ENCODE assay signal across 8 cellular contexts in the genomic region with DNA sequence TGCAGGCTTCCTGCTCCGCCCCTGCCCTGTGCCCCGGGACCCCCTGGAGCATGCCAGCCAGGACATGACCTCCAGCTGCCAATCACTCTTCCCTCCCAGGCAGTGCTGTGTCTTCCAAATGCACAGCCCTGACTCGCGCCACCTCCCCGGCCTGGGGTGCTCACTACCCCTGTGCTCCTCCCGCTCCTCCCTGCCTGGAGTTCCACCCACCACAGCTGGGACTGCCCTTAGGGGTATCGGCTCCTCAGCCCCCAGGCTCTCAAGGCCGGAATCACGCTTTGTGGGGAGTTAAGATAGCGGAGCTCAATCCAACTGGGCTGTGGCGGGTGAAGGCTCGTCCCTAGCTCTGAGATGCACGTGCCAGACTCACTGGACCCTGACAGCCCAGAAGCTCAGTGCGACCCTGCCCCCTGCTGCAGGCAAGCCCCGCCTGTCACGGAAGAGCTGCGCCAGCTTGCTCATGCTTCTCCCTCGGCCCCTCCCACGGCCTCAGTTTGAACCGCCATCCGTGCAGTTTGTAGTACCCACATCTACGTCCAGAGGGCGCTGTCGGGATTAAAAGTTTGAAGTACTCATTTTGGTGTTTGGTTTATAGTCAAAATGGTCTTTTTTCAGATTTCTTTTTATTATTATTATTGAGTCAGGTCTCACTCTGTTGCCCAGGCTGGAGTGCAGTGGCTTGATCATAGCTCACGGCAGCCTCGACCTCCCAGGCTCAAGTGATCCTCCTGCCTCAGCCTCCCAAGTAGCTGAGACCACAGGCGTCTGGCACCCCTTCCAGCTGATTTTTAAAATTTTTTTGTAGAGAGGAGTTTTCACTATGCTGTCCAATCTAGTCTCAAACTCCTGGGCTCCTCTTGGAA.
A peak's percentile ranks its signal among the peaks of the same experiment; 100 is the strongest.
DNase-seq lines count a peak whose midpoint lies in the region; ATAC-seq and TF ChIP-seq lines count a peak whose summit lies in the region.

No MANE protein-coding gene starts in this region.

- ATAC-seq in GM21723 (IDR thresholded peaks at IDR 0.05; ENCODE audit: unreplicated experiment) (peak; percentile 47), heart left ventricle (peak in 3 of 4 donors; percentile 65 to 69 (median 67)), HG03342 (IDR thresholded peaks at IDR 0.05; ENCODE audit: unreplicated experiment) (no peak), GM21515 (IDR thresholded peaks at IDR 0.05; ENCODE audit: unreplicated experiment) (no peak)

- H3K36me3 ChIP-seq in heart left ventricle (no peaks in the 10 kb centered on the region), parathyroid adenoma (ENCODE audit: control insufficient read depth, insufficient read depth, low read length) (no peaks in the 10 kb centered on the region), uterus (no peaks in the 10 kb centered on the region)

- H3K9ac ChIP-seq in parathyroid adenoma: no peak overlapping the region

- H3K79me2 ChIP-seq in parathyroid adenoma: no peaks in the 10 kb centered on the region

- WGBS in heart left ventricle, 4 donors: 12 to 14% (median 13%) methylated on average over 24 to 27 of the region's 27 CpGs

- TF ChIP-seq POLR2A in heart left ventricle (IDR thresholded peaks at IDR 0.05) (no peak), uterus (IDR thresholded peaks at IDR 0.05) (no peak)

- DNase-seq in NCI-H526 (lab: John Stamatoyannopoulos, UW) (peak; percentile 15 to 78), heart left ventricle (peak in 4 of 5 donors; percentile 36 to 57 (median 53)), uterus (peak in 1 of 2 donors; percentile 38)
- DNase-seq in activated effector memory CD4-positive, alpha-beta T cell treated with Interleukin-2 at 50 U/mL for 16 hours: peak; percentile 13

- peak overlapping the region; percentile 79 for H2AFZ ChIP-seq in parathyroid adenoma

- H3K4me1 ChIP-seq in heart left ventricle (peaks cover 0 to 7% (median 0%) of the 10 kb centered on the region in 12 donors), parathyroid adenoma (peaks cover 8% of the 10 kb centered on the region), uterus (no peaks in the 10 kb centered on the region)

- peak overlapping the region; percentile 51 for H3K4me2 ChIP-seq in parathyroid adenoma (ENCODE audit: low read length)

- H3K4me3 ChIP-seq in heart left ventricle: peak overlapping the region in 10 of 12 donors; percentile 6 to 53 (median 35)
- H3K4me3 ChIP-seq in parathyroid adenoma (ENCODE audit: low read depth, low read length): no peak overlapping the region
- H3K4me3 ChIP-seq in uterus: no peak overlapping the region

- no peak overlapping the region for H3K27ac ChIP-seq in heart left ventricle
- H3K27ac ChIP-seq in parathyroid adenoma: no peak overlapping the region
- H3K27ac ChIP-seq in uterus: no peak overlapping the region

- H3K27me3 ChIP-seq in heart left ventricle (peaks cover 0 to 50% (median 26%) of the 10 kb centered on the region in 9 donors), parathyroid adenoma (ENCODE audit: control insufficient read depth, insufficient read depth, low read length) (peaks cover 12% of the 10 kb centered on the region), uterus (no peaks in the 10 kb centered on the region)

- intact Hi-C loops in heart left ventricle (cut with DNase I): loop anchor here in 7 of 10 donors (5.0 to 10.0 kb wide), 4 partner anchors 331 to 421 kb away; no protein-coding TSS in a partner anchor
- intact Hi-C loops in uterus (cut with DNase I; ENCODE audit: low total_unique reads): no loop called here

- TF ChIP-seq CTCF in heart left ventricle (IDR thresholded peaks at IDR 0.05) (peak; percentile 74 to 91 (median 84)), parathyroid adenoma (IDR thresholded peaks at IDR 0.05) (peak; percentile 94), uterus (IDR thresholded peaks at IDR 0.05) (peak; percentile 42 to 67 (median 47))

- no peaks in the 10 kb centered on the region for H3K9me3 ChIP-seq in heart left ventricle
- no peaks in the 10 kb centered on the region for H3K9me3 ChIP-seq in parathyroid adenoma (ENCODE audit: control insufficient read depth, low read length)
- no peaks in the 10 kb centered on the region for H3K9me3 ChIP-seq in uterus

Comparison
In these comparisons a context has a peak if more than half of its experiments do, and no peak if none do; other contexts are left out.
1. ATAC-seq: peak in GM21723 (single experiment) and heart left ventricle (3 of 4); none in HG03342 (single experiment) and GM21515 (single experiment).
2. H3K4me3 ChIP-seq: peak in heart left ventricle (10 of 12); none in parathyroid adenoma (single experiment) and uterus (0 of 2).
3. Peak in every context shown above with its lines, with median percentiles within 50 percentile points of each other: CTCF ChIP-seq.